Comparison of ENCODE assay signal across 2 cellular contexts in genomic region chr2:86199834-86200177, GRCh38.
TF ChIP-seq lines count a peak whose summit lies in the region.

No MANE protein-coding gene starts in this region.

TF ChIP-seq in SK-N-SH, 30 proteins besides CTCF, POLR2A, EP300 and RAD21 (continued from another document):
- no peak for TF ChIP-seq REST (IDR thresholded peaks at IDR 0.05; ENCODE audit: low read depth, low read length)

TF ChIP-seq in SK-N-SH treated with all-trans-retinoic acid at 6 μM for 48 hours, 23 proteins besides CTCF, POLR2A, EP300 and RAD21 (continued from another document):
- no peak for TF ChIP-seq ARNTL (CRISPR knock-in tag; IDR thresholded peaks at IDR 0.05; ENCODE audit: borderline replicate concordance, low read depth)
- no peak for TF ChIP-seq TOX (CRISPR knock-in tag; IDR thresholded peaks at IDR 0.05; ENCODE audit: borderline replicate concordance)
- no peak for TF ChIP-seq ZFP3 (CRISPR knock-in tag; IDR thresholded peaks at IDR 0.05)
- TF ChIP-seq OSR1 (CRISPR knock-in tag; IDR thresholded peaks at IDR 0.05), result no peak
- no peak for TF ChIP-seq ZNF70 (CRISPR knock-in tag; IDR thresholded peaks at IDR 0.05)
- TF ChIP-seq PPARA (CRISPR knock-in tag; IDR thresholded peaks at IDR 0.05; ENCODE audit: borderline replicate concordance), result no peak
- TF ChIP-seq RARB (CRISPR knock-in tag; IDR thresholded peaks at IDR 0.05), result no peak
- no peak for TF ChIP-seq TSHZ2 (CRISPR knock-in tag; IDR thresholded peaks at IDR 0.05)
- no peak for TF ChIP-seq POU6F1 (CRISPR knock-in tag; IDR thresholded peaks at IDR 0.05; ENCODE audit: borderline replicate concordance, low read depth)
